ENCODE assay signal across 1 cellular context in the genomic region with DNA sequence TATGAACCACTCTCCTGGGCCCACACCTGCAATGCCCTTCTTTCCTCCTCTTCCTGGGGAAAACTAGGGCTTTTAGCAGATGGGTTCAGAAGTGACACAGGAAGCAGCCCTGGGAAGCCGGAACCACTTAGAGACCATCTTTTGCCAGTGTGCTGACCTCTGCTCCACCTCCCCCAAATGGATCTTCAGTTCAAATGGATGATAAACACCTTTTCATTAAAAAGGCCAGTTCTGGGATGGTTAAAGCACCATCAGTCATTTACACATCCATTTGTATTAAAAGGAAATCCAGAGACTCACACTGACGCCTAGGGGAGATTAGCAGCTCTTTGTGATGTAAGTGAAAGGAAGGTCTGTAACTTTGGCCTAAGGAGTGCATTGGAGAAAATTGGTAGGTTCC.
TF ChIP-seq lines count a peak whose summit lies in the region.

No MANE protein-coding gene starts in this region.

TF ChIP-seq in HepG2, 621 proteins besides CTCF, POLR2A, EP300 and RAD21:
- TF ChIP-seq, protein P1, sequence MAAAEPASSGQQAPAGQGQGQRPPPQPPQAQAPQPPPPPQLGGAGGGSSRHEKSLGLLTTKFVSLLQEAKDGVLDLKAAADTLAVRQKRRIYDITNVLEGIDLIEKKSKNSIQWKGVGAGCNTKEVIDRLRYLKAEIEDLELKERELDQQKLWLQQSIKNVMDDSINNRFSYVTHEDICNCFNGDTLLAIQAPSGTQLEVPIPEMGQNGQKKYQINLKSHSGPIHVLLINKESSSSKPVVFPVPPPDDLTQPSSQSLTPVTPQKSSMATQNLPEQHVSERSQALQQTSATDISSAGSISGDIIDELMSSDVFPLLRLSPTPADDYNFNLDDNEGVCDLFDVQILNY (CRISPR knock-in tag; conservative IDR thresholded peaks at IDR 0.05), result no peak
- peak; percentile 27; the same call in 1 of the 2 replicates for TF ChIP-seq POLR2G (IDR thresholded peaks at IDR 0.05; ENCODE audit: low read depth, low read length)
- TF ChIP-seq POLR2AphosphoS5 (IDR thresholded peaks at IDR 0.05; ENCODE audit: low read depth, low read length), result 0 out of 2 replicates have a peak, but pooled peaks have one; percentile 25
- TF ChIP-seq, protein P2, sequence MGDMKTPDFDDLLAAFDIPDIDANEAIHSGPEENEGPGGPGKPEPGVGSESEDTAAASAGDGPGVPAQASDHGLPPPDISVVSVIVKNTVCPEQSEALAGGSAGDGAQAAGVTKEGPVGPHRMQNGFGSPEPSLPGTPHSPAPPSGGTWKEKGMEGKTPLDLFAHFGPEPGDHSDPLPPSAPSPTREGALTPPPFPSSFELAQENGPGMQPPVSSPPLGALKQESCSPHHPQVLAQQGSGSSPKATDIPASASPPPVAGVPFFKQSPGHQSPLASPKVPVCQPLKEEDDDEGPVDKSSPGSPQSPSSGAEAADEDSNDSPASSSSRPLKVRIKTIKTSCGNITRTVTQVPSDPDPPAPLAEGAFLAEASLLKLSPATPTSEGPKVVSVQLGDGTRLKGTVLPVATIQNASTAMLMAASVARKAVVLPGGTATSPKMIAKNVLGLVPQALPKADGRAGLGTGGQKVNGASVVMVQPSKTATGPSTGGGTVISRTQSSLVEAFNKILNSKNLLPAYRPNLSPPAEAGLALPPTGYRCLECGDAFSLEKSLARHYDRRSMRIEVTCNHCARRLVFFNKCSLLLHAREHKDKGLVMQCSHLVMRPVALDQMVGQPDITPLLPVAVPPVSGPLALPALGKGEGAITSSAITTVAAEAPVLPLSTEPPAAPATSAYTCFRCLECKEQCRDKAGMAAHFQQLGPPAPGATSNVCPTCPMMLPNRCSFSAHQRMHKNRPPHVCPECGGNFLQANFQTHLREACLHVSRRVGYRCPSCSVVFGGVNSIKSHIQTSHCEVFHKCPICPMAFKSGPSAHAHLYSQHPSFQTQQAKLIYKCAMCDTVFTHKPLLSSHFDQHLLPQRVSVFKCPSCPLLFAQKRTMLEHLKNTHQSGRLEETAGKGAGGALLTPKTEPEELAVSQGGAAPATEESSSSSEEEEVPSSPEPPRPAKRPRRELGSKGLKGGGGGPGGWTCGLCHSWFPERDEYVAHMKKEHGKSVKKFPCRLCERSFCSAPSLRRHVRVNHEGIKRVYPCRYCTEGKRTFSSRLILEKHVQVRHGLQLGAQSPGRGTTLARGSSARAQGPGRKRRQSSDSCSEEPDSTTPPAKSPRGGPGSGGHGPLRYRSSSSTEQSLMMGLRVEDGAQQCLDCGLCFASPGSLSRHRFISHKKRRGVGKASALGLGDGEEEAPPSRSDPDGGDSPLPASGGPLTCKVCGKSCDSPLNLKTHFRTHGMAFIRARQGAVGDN (CRISPR knock-in tag; IDR thresholded peaks at IDR 0.05), result no peak
